Comparison of ENCODE assay signal across 8 cellular contexts in the genomic region with DNA sequence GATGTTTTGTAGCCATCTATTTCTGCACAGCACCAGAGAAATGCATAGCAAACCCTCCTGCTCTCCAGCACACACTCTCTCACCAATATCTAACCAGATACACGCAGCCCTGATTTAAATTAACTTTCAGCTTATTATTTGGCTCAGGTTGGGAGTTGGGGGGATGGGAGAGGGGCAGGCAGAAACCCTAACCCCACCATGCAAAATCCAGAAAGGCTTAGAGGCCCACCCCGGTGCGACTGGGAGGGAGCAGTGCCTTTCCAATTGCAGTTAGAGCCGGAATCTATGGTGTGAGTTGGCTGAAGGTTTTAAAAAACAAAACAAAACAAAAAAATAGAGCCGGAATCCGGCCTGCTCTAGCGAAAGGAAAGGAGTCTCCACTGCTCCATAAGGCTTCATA. TPM values are rescaled to one million over a fixed set of nuclear protein-coding genes. Genes with fewer than 3 reads are reported as not detected.
DNase-seq lines count a peak whose midpoint lies in the region; ATAC-seq and TF ChIP-seq lines count a peak whose summit lies in the region.

No MANE protein-coding gene starts in this region.

- H3K9ac ChIP-seq in neural progenitor cell, result peak overlapping the region; percentile 86

- peaks cover 16% of the 10 kb centered on the region for H3K36me3 Mint-ChIP-seq in neural progenitor cell
- H3K36me3 Mint-ChIP-seq in effector memory CD8-positive, alpha-beta T cell (ENCODE audit: insufficient read depth), result peaks cover 14% of the 10 kb centered on the region

- H3K9me3 Mint-ChIP-seq in neural progenitor cell, result peaks cover 3% of the 10 kb centered on the region
- H3K9me3 Mint-ChIP-seq in effector memory CD8-positive, alpha-beta T cell, result no peaks in the 10 kb centered on the region

- H3K27me3 Mint-ChIP-seq in neural progenitor cell (ENCODE audit: insufficient read depth, low read depth), result peaks cover 3% of the 10 kb centered on the region
- peaks cover 68 to 81% of the 10 kb centered on the region in 2 donors for H3K27me3 Mint-ChIP-seq in effector memory CD8-positive, alpha-beta T cell

- DNase-seq in NCI-H1092 treated with DMSO at 0.1 percent for 48 hours (lab: John Stamatoyannopoulos, UW) (peak; percentile 53), NCI-H1092 (lab: John Stamatoyannopoulos, UW) (no peak), NCI-H82 treated with DMSO at 0.1 percent for 48 hours (lab: John Stamatoyannopoulos, UW; ENCODE audit: unreplicated experiment) (peak; percentile 21), choroid plexus epithelial cell (ENCODE audit: low read depth) (peak; percentile 34), neural progenitor cell (ENCODE audit: low spot score) (peak; percentile 49), left lung (no peak)
- DNase-seq in effector memory CD8-positive, alpha-beta T cell, result no peak

- H3K27ac Mint-ChIP-seq in neural progenitor cell, result peak overlapping the region; percentile 98
- H3K27ac Mint-ChIP-seq in effector memory CD8-positive, alpha-beta T cell, result no peak overlapping the region

- ATAC-seq in HG02840 (IDR thresholded peaks at IDR 0.05; ENCODE audit: low FRiP score, unreplicated experiment) (no peak), left lung (no peak)
- ATAC-seq in effector memory CD8-positive, alpha-beta T cell (replicated peaks), result no peak

- peak overlapping the region; percentile 67 for H3K27ac ChIP-seq in neural progenitor cell
- H3K27ac ChIP-seq in left lung, result no peak overlapping the region

- peaks cover 69% of the 10 kb centered on the region for H4K20me1 ChIP-seq in neural progenitor cell (ENCODE audit: low read depth)

- H3K4me1 ChIP-seq in neural progenitor cell (peaks cover 38% of the 10 kb centered on the region), left lung (peaks cover 16 to 40% of the 10 kb centered on the region in 2 donors)

- peak overlapping the region; percentile 77 for H3K4me3 ChIP-seq in choroid plexus epithelial cell (ENCODE audit: low read depth, low read length)
- H3K4me3 ChIP-seq in neural progenitor cell, result peak overlapping the region; percentile 94
- no peak overlapping the region for H3K4me3 ChIP-seq in left lung

- peaks cover 63% of the 10 kb centered on the region for H3F3A ChIP-seq in neural progenitor cell (ENCODE audit: low read depth)

- peaks cover 90% of the 10 kb centered on the region for H3K79me2 ChIP-seq in neural progenitor cell (ENCODE audit: low read depth)

- peak overlapping the region; percentile 98 for H3K4me3 Mint-ChIP-seq in neural progenitor cell
- H3K4me3 Mint-ChIP-seq in effector memory CD8-positive, alpha-beta T cell, result peak overlapping the region in 1 of 2 donors; percentile 68

- H2AFZ ChIP-seq in neural progenitor cell (replicated peaks), result no peak overlapping the region

- H3K36me3 ChIP-seq in neural progenitor cell, result peaks cover 8% of the 10 kb centered on the region
- H3K36me3 ChIP-seq in left lung, result no peaks in the 10 kb centered on the region

- no peaks in the 10 kb centered on the region for H3K9me3 ChIP-seq in neural progenitor cell (ENCODE audit: low read depth)
- H3K9me3 ChIP-seq in left lung, result no peaks in the 10 kb centered on the region

- no peak for TF ChIP-seq CTCF in choroid plexus epithelial cell (conservative IDR thresholded peaks at IDR 0.05; ENCODE audit: low read depth, low read length)
- no peak for TF ChIP-seq CTCF in neural progenitor cell (IDR thresholded peaks at IDR 0.05)
- TF ChIP-seq CTCF in left lung (IDR thresholded peaks at IDR 0.05), result no peak

- H3K4me2 ChIP-seq in neural progenitor cell, result peak overlapping the region; percentile 96

- peaks cover 40% of the 10 kb centered on the region for H3K4me1 Mint-ChIP-seq in neural progenitor cell
- peaks cover 17 to 22% of the 10 kb centered on the region in 2 donors for H3K4me1 Mint-ChIP-seq in effector memory CD8-positive, alpha-beta T cell (ENCODE audit: low read depth in 2 of 2)

- H3K27me3 ChIP-seq in neural progenitor cell (no peaks in the 10 kb centered on the region), left lung (peaks cover 81 to 100% of the 10 kb centered on the region in 2 donors)

- intact Hi-C loops in left lung (cut with DNase I), result no loop called here

RNA-seq across cellular contexts. Expression of a gene that starts 3.0 kb away (rescaled TPM):
- total RNA-seq in neural progenitor cell (ENCODE audit: low replicate concordance), result 172 and 242 TPM in 2 replicates
- 1 to 10 TPM; 1.8 to 2.0 TPM for total RNA-seq in left lung

Comparison
In these comparisons a context has a peak if more than half of its experiments do, and no peak if none do; other contexts are left out.
1. DNase-seq: peak in NCI-H1092 treated with DMSO at 0.1 percent for 48 hours (single experiment), NCI-H82 treated with DMSO at 0.1 percent for 48 hours (single experiment), choroid plexus epithelial cell (single experiment) and neural progenitor cell (single experiment); none in NCI-H1092 (single experiment), left lung (0 of 2) and effector memory CD8-positive, alpha-beta T cell (0 of 3).
2. H3K4me3 ChIP-seq: peak in choroid plexus epithelial cell (single experiment) and neural progenitor cell (single experiment); none in left lung (0 of 2).
3. RNA of a gene that starts 3.0 kb away (total RNA-seq): 172 to 242 TPM in neural progenitor cell; 1.8 to 2.0 TPM in left lung; every median in the first group is over 10 times any median in the second.